Comparison of ENCODE assay signal across 8 cellular contexts in the genomic region with DNA sequence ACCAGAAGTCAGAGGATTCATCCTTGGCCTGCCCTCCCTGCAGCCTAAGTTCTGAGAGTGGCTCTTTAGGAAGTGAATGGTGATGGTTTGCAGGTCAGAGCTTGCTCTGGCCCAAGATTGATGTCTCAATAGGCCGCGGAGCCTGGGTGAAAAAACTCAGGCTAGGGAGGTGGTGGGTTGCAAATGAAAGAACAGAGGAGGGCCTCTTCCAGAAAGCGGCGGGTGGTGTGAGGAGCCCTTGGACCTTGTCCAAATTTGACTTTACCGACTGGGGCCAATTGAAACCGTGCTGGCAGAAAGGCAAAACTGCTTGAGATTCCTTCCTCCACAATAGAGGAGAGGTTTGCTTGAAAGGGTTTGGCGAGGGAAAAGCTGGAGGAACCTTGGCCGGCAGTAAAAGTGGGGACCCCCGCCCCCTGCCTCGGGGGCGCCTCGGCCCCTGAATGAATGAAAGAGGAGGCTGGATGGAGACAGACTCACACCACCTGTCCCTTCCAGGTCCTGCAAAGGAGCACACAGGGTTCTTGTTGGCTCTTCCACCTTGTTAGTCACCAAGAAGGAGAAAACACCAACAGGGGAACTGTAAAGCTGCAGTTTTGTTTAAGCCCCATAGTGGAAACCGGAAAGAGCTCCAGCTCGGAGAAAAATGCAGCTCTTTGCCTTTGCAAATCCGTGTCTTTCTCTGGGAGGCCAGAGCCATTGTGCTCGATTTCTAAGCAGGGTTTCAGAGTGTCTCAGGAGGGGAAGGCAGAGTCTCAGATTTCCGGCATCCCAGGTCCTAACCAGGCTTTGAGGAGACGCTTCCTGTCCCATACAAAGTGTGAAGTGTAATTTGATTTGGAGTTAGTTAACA.
A peak's percentile ranks its signal among the peaks of the same experiment; 100 is the strongest.
DNase-seq lines count a peak whose midpoint lies in the region; ATAC-seq, FAIRE-seq and TF ChIP-seq lines count a peak whose summit lies in the region.

No MANE protein-coding gene starts in this region.

- dilution Hi-C loops in mammary epithelial cell (cut with HindIII; ENCODE audit: low sequenced_read_pairs) = loop anchor here (5.0 kb wide), 1 partner anchor 50 kb away; no protein-coding TSS in a partner anchor
- dilution Hi-C loops in keratinocyte (cut with MboI; ENCODE audit: extremely low pct_ligation_motif_present, low sequenced_read_pairs) = no loop called here

- H3K9me1 ChIP-seq in keratinocyte (ENCODE audit: control insufficient read depth, extremely low read depth, insufficient read depth, low read length) = peaks cover 24% of the 10 kb centered on the region

- H3K9ac ChIP-seq in mammary epithelial cell (ENCODE audit: insufficient read depth, low read length) = peak overlapping the region; percentile 44
- H3K9ac ChIP-seq in keratinocyte (ENCODE audit: control insufficient read depth, extremely low read depth, insufficient read depth, low read length) = peak overlapping the region; percentile 48

- no peaks in the 10 kb centered on the region for H3K27me3 ChIP-seq in mammary epithelial cell (ENCODE audit: insufficient read depth, low read length)
- no peaks in the 10 kb centered on the region for H3K27me3 ChIP-seq in keratinocyte (ENCODE audit: control insufficient read depth, extremely low read depth, insufficient read depth, low read length)
- no peaks in the 10 kb centered on the region for H3K27me3 ChIP-seq in stomach

- H3K4me2 ChIP-seq in mammary epithelial cell (ENCODE audit: insufficient read depth, low read depth, low read length) = peak overlapping the region; percentile 67
- peak overlapping the region; percentile 87 for H3K4me2 ChIP-seq in keratinocyte (ENCODE audit: control insufficient read depth, extremely low read depth, insufficient read depth, low read depth, low read length)

- WGBS in mammary epithelial cell (ENCODE audit: low coverage, missing lambda C conversion rate) = 5% methylated on average over 17 of the region's 18 CpGs
- 7 to 19% (median 10%) methylated on average over 18 of the region's 18 CpGs for WGBS in stomach, 5 donors

- no peak for TF ChIP-seq EP300 in stomach (IDR thresholded peaks at IDR 0.05)

- H2AFZ ChIP-seq in mammary epithelial cell (ENCODE audit: low read depth, low read length) (no peak overlapping the region), keratinocyte (ENCODE audit: control insufficient read depth, low read length) (no peak overlapping the region)

- peak; percentile 75 for FAIRE-seq in keratinocyte (lab: Jason Lieb, UNC)

- BruUV-seq in mammary epithelial cell (replicated peaks; lab: Mats Ljungman, UMichigan) = no TSS peak

- no peaks in the 10 kb centered on the region for H3K36me3 ChIP-seq in mammary epithelial cell (ENCODE audit: insufficient read depth, low read length)
- H3K36me3 ChIP-seq in keratinocyte (ENCODE audit: control insufficient read depth in 2 of 2, extremely low read depth in 1 of 2, insufficient read depth in 2 of 2, low read length in 2 of 2) = peaks cover 4 to 10% of the 10 kb centered on the region in 2 experiments
- H3K36me3 ChIP-seq in stomach = peaks cover 0 to 20% (median 8%) of the 10 kb centered on the region in 4 donors

- H3K79me2 ChIP-seq in mammary epithelial cell (ENCODE audit: insufficient read depth, low read length) = peaks cover 93% of the 10 kb centered on the region
- H3K79me2 ChIP-seq in keratinocyte (ENCODE audit: control insufficient read depth, insufficient read depth, low read length) = peaks cover 61% of the 10 kb centered on the region

- H3K4me1 Mint-ChIP-seq in activated T-cell treated with anti-CD3 and anti-CD28 coated beads, Interleukin-2, amount 50 U/mL, for 4 hours (ENCODE audit: low read depth) = peaks cover 94% of the 10 kb centered on the region

- no peaks in the 10 kb centered on the region for H3K27me3 Mint-ChIP-seq in activated T-cell treated with anti-CD3 and anti-CD28 coated beads, Interleukin-2, amount 50 U/mL, for 4 hours (ENCODE audit: low read depth)

- intact Hi-C loops in mammary epithelial cell (cut with micrococcal nuclease) = loop anchor here (1.0 kb wide), 3 partner anchors 18 to 186 kb away; no protein-coding TSS in a partner anchor
- intact Hi-C loops in stomach (cut with DNase I; ENCODE audit: low total_unique reads) = no loop called here

- in situ Hi-C loops in mammary epithelial cell (cut with MboI; ENCODE audit: low sequenced_read_pairs in 2 of 2) = loop anchor here in 1 of 2 donors (5.0 kb wide), 1 partner anchor 45 kb away; no protein-coding TSS in a partner anchor

- H3K4me1 ChIP-seq in mammary epithelial cell (ENCODE audit: insufficient read depth, low read length) (peaks cover 74% of the 10 kb centered on the region), keratinocyte (ENCODE audit: control insufficient read depth, extremely low read depth, insufficient read depth, low read length) (peaks cover 79% of the 10 kb centered on the region), stomach (peaks cover 74 to 95% (median 88%) of the 10 kb centered on the region in 4 donors)

- H4K20me1 ChIP-seq in mammary epithelial cell (ENCODE audit: insufficient read depth, low read length) (peaks cover 4% of the 10 kb centered on the region), keratinocyte (ENCODE audit: control insufficient read depth, extremely low read depth, insufficient read depth, low read length) (peaks cover 17% of the 10 kb centered on the region)

- CTCF ChIA-PET in mammary epithelial cell (lab: Charles Lee; ENCODE audit: low non-redundant PET) = interaction anchor here (0.5 to 0.7 kb wide), 3 partner anchors 64 to 848 kb away, joined by 3 to 47 read pairs (median 3); no protein-coding TSS in a partner anchor

- peak; percentile 25 to 34 for ATAC-seq in activated T-cell treated with anti-CD3 and anti-CD28 coated beads, Interleukin-2, amount 50 U/mL, for 4 hours
- no peak for ATAC-seq in HG02588 (IDR thresholded peaks at IDR 0.05; ENCODE audit: unreplicated experiment)

- H3K27ac ChIP-seq in mammary epithelial cell (ENCODE audit: insufficient read depth, low read depth, low read length) (peak overlapping the region; percentile 82), keratinocyte (ENCODE audit: control insufficient read depth, insufficient read depth, low read length) (peak overlapping the region; percentile 77), stomach (peak overlapping the region; percentile 70 to 89 (median 84))

- peaks cover 27% of the 10 kb centered on the region for H3K36me3 Mint-ChIP-seq in activated T-cell treated with anti-CD3 and anti-CD28 coated beads, Interleukin-2, amount 50 U/mL, for 4 hours (ENCODE audit: insufficient read depth)

- H3K4me3 ChIP-seq in mammary epithelial cell (replicated peaks in 1 of 3; ENCODE audit: insufficient read depth in 1 of 3, low read depth in 2 of 3, low read length in 3 of 3) = no peak overlapping the region
- H3K4me3 ChIP-seq in keratinocyte (ENCODE audit: control insufficient read depth in 2 of 3, extremely low read depth in 1 of 3, insufficient read depth in 2 of 3, low read depth in 1 of 3, low read length in 3 of 3) = peak overlapping the region in 1 of 3 experiments; percentile 32
- peak overlapping the region in 1 of 4 donors; percentile 17 for H3K4me3 ChIP-seq in stomach

- H3K4me3 Mint-ChIP-seq in activated T-cell treated with anti-CD3 and anti-CD28 coated beads, Interleukin-2, amount 50 U/mL, for 4 hours = peak overlapping the region; percentile 62

- no peak for TF ChIP-seq POLR2A in stomach (IDR thresholded peaks at IDR 0.05)

- H3K9me3 ChIP-seq in mammary epithelial cell (replicated peaks; ENCODE audit: insufficient read depth, low read length) (no peaks in the 10 kb centered on the region), keratinocyte (ENCODE audit: control insufficient read depth, low read depth, low read length) (no peaks in the 10 kb centered on the region), stomach (no peaks in the 10 kb centered on the region)

- H3K9me3 Mint-ChIP-seq in activated T-cell treated with anti-CD3 and anti-CD28 coated beads, Interleukin-2, amount 50 U/mL, for 4 hours = no peaks in the 10 kb centered on the region

- DNase-seq in activated T-cell treated with anti-CD3 and anti-CD28 coated beads, Interleukin-2, amount 50 U/mL, for 4 hours = no peak
- DNase-seq in activated T-cell treated with anti-CD3 and anti-CD28 coated beads, Interleukin-2, amount 50 U/mL, for 1 hour = no peak
- DNase-seq in NCI-H69 (lab: John Stamatoyannopoulos, UW) (peak; percentile 84), mammary epithelial cell (peak; percentile 76), keratinocyte (ENCODE audit: low read depth, low spot score) (no peak), stomach (peak; percentile 56), HK-2 (ENCODE audit: unreplicated experiment) (no peak)

- TF ChIP-seq CTCF in mammary epithelial cell (conservative IDR thresholded peaks at IDR 0.05 in 1 of 2, IDR thresholded peaks at IDR 0.05 in 1 of 2; ENCODE audit: extremely low read depth in 1 of 2, insufficient read depth in 1 of 2, low read depth in 1 of 2, low read length in 2 of 2) (no peak), keratinocyte (optimal IDR thresholded peaks at IDR 0.05 in 1 of 3, IDR thresholded peaks at IDR 0.05 in 1 of 3, conservative IDR thresholded peaks at IDR 0.05 in 1 of 3; ENCODE audit: extremely low read depth in 1 of 3, insufficient read depth in 2 of 3, low read length in 3 of 3) (no peak), stomach (IDR thresholded peaks at IDR 0.05) (no peak)

Comparison
In these comparisons a context has a peak if more than half of its experiments do, and no peak if none do; other contexts are left out.
1. DNase-seq: peak in NCI-H69 (single experiment), mammary epithelial cell (single experiment) and stomach (single experiment); none in activated T-cell treated with anti-CD3 and anti-CD28 coated beads, Interleukin-2, amount 50 U/mL, for 4 hours (single experiment), activated T-cell treated with anti-CD3 and anti-CD28 coated beads, Interleukin-2, amount 50 U/mL, for 1 hour (single experiment), keratinocyte (single experiment) and HK-2 (single experiment).
2. Peak in every context shown above with its lines, with median percentiles within 50 percentile points of each other: H3K27ac ChIP-seq.